ENCODE assay signal across 33 cellular contexts in the genomic region with DNA sequence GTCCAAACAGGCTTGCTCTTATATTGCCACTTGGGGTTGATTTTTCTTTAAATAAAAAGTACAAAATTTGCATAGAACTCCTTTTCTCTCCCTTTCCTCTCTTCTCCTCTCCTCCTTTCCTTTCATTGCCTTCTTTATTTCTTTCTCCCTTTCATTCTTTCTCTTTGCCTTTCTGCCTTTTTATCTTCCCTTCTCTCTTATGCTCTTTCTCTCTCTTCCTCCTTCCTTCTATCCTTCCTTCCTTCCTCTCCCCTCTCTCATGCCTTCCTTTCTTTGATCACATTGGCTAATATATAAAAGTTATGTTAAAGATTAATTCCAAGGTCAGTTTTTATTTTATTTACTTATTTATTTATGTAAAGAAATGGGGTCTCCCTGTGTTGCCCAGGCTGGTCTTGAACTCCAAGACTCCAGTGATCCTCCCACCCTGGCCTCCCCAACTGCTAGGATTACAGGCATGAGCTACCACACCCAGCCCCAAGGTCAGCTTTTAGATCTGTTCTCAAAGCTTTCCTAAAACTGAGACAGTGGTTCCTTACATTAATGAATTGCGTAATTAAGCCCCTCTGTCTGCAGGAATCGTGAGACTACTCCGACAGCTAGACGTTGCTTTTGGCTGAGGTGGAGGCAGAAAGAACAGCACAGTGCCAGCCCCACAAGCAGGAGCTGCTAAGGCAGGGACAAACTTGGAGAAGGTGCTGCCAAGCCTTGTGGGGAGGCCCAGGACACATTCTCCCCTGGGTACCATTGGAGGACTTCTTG.
"Had no signal": no experiment of that assay in that cellular context is flagged by ENCODE, and none has a peak within 500 bp of the region (broad histone marks: within the 10 kb centered on the region; RNA-seq: fewer than 3 reads in every experiment).

No MANE protein-coding gene starts in this region.

- H3K4me3 ChIP-seq: adrenal gland, body of pancreas, esophagus squamous epithelium, gastroesophageal sphincter had no signal

- H3K36me3 ChIP-seq: adrenal gland, esophagus squamous epithelium, gastroesophageal sphincter had no signal

- H3K27me3 ChIP-seq: adrenal gland, body of pancreas, esophagus squamous epithelium, gastroesophageal sphincter had no signal

- DNase-seq: activated CD4-positive, alpha-beta memory T cell treated with anti-CD3 and anti-CD28 coated beads, Interleukin-2, amount 10 ng/mL, durations not matched to agents 7 days and 5 days; activated CD4-positive, alpha-beta T cell treated with anti-CD3 and anti-CD28 coated beads for 1 hour; activated CD4-positive, alpha-beta T cell treated with anti-CD3 and anti-CD28 coated beads for 4 hours; activated CD4-positive, alpha-beta T cell treated with anti-CD3 and anti-CD28 coated beads, Interleukin-2, amount 10 ng/mL, durations not matched to agents 7 days and 5 days; activated CD4-positive, alpha-beta T cell treated with anti-CD3 and anti-CD28 coated beads, Interleukin-2, amount 50 U/mL, for 4 hours; activated effector memory CD4-positive, alpha-beta T cell treated with anti-CD3 and anti-CD28 coated beads, Interleukin-2, amount 50 U/mL, for 16 hours; activated naive CD4-positive, alpha-beta T cell treated with anti-CD3 and anti-CD28 coated beads for 36 hours; activated naive CD8-positive, alpha-beta T cell treated with anti-CD3 and anti-CD28 coated beads for 36 hours; activated naive CD8-positive, alpha-beta T cell treated with anti-CD3 and anti-CD28 coated beads, Interleukin-2, amount 50 U/mL, for 24 hours; activated T-cell treated with anti-CD3 and anti-CD28 coated beads, Interleukin-2, amount 50 U/mL, for 4 hours; adrenal gland; amygdala; aorta; body of pancreas; caudate nucleus; cortex of kidney; dermis blood vessel endothelial cell; effector CD4-positive, alpha-beta T cell; effector memory CD8-positive, alpha-beta T cell; esophagus squamous epithelium; foreskin melanocyte; T-helper 1 cell; T-helper 17 cell; T1000 had no signal

- H3K4me1 Mint-ChIP-seq: activated CD4-positive, alpha-beta memory T cell treated with anti-CD3 and anti-CD28 coated beads, Interleukin-2, amount 10 ng/mL, durations not matched to agents 7 days and 5 days; activated CD4-positive, alpha-beta T cell treated with anti-CD3 and anti-CD28 coated beads, Interleukin-2, amount 10 ng/mL, durations not matched to agents 7 days and 5 days; activated naive CD4-positive, alpha-beta T cell treated with anti-CD3 and anti-CD28 coated beads, Interleukin-2, amount 50 U/mL, for 24 hours; activated naive CD8-positive, alpha-beta T cell treated with anti-CD3 and anti-CD28 coated beads for 36 hours; activated naive CD8-positive, alpha-beta T cell treated with anti-CD3 and anti-CD28 coated beads, Interleukin-2, amount 50 U/mL, for 24 hours had no signal

- FAIRE-seq: colon, endothelial cell of umbilical vein had no signal

- H3K9me3 ChIP-seq: adrenal gland, body of pancreas, esophagus squamous epithelium, gastroesophageal sphincter had no signal

- H3K27ac ChIP-seq: adrenal gland, body of pancreas, epithelial cell of prostate, esophagus squamous epithelium, gastroesophageal sphincter, VCaP had no signal

- H3K9me3 Mint-ChIP-seq: activated CD4-positive, alpha-beta memory T cell treated with anti-CD3 and anti-CD28 coated beads, Interleukin-2, amount 10 ng/mL, durations not matched to agents 7 days and 5 days; activated CD4-positive, alpha-beta T cell treated with anti-CD3 and anti-CD28 coated beads, Interleukin-2, amount 10 ng/mL, durations not matched to agents 7 days and 5 days; activated naive CD4-positive, alpha-beta T cell treated with anti-CD3 and anti-CD28 coated beads for 36 hours; activated naive CD4-positive, alpha-beta T cell treated with anti-CD3 and anti-CD28 coated beads, Interleukin-2, amount 50 U/mL, for 24 hours; activated naive CD8-positive, alpha-beta T cell treated with anti-CD3 and anti-CD28 coated beads for 36 hours; activated naive CD8-positive, alpha-beta T cell treated with anti-CD3 and anti-CD28 coated beads, Interleukin-2, amount 50 U/mL, for 24 hours; activated T-cell treated with anti-CD3 and anti-CD28 coated beads, Interleukin-2, amount 50 U/mL, for 4 hours; activated T-helper 2 cell treated with anti-CD3 and anti-CD28 coated beads, Interferon-gamma antibody, Interleukin-2, Interleukin-4, amounts not matched to agents 10 μg/mL and 5 μg/mL and 100 μg/mL, durations not matched to agents 14 hours and 24 hours and 36 hours; effector memory CD8-positive, alpha-beta T cell; T-helper 2 cell treated with Interferon-gamma antibody and Interleukin-4, amounts not matched to agents 5 μg/mL and 100 μg/mL, for 36 hours; WTC11 had no signal

- H3K27ac Mint-ChIP-seq: activated CD4-positive, alpha-beta memory T cell treated with anti-CD3 and anti-CD28 coated beads, Interleukin-2, amount 10 ng/mL, durations not matched to agents 7 days and 5 days; activated CD4-positive, alpha-beta T cell treated with anti-CD3 and anti-CD28 coated beads, Interleukin-2, amount 10 ng/mL, durations not matched to agents 7 days and 5 days; activated naive CD4-positive, alpha-beta T cell treated with anti-CD3 and anti-CD28 coated beads for 36 hours; activated naive CD4-positive, alpha-beta T cell treated with anti-CD3 and anti-CD28 coated beads, Interleukin-2, amount 50 U/mL, for 24 hours; activated naive CD8-positive, alpha-beta T cell treated with anti-CD3 and anti-CD28 coated beads for 36 hours; activated naive CD8-positive, alpha-beta T cell treated with anti-CD3 and anti-CD28 coated beads, Interleukin-2, amount 50 U/mL, for 24 hours; activated T-helper 2 cell treated with anti-CD3 and anti-CD28 coated beads, Interferon-gamma antibody, Interleukin-2, Interleukin-4, amounts not matched to agents 10 μg/mL and 5 μg/mL and 100 μg/mL, durations not matched to agents 14 hours and 24 hours and 36 hours; effector memory CD8-positive, alpha-beta T cell; T-helper 17 cell; T-helper 2 cell treated with Interferon-gamma antibody and Interleukin-4, amounts not matched to agents 5 μg/mL and 100 μg/mL, for 36 hours; WTC11 had no signal

- H3K4me3 Mint-ChIP-seq: activated CD4-positive, alpha-beta memory T cell treated with anti-CD3 and anti-CD28 coated beads, Interleukin-2, amount 10 ng/mL, durations not matched to agents 7 days and 5 days; activated CD4-positive, alpha-beta T cell treated with anti-CD3 and anti-CD28 coated beads, Interleukin-2, amount 10 ng/mL, durations not matched to agents 7 days and 5 days; activated naive CD4-positive, alpha-beta T cell treated with anti-CD3 and anti-CD28 coated beads for 36 hours; activated naive CD4-positive, alpha-beta T cell treated with anti-CD3 and anti-CD28 coated beads, Interleukin-2, amount 50 U/mL, for 24 hours; activated naive CD8-positive, alpha-beta T cell treated with anti-CD3 and anti-CD28 coated beads for 36 hours; activated naive CD8-positive, alpha-beta T cell treated with anti-CD3 and anti-CD28 coated beads, Interleukin-2, amount 50 U/mL, for 24 hours; activated T-cell treated with anti-CD3 and anti-CD28 coated beads, Interleukin-2, amount 50 U/mL, for 4 hours; effector memory CD8-positive, alpha-beta T cell; T-helper 17 cell; T-helper 2 cell treated with Interferon-gamma antibody and Interleukin-4, amounts not matched to agents 5 μg/mL and 100 μg/mL, for 36 hours; WTC11 had no signal

- ATAC-seq: activated naive CD8-positive, alpha-beta T cell treated with anti-CD3 and anti-CD28 coated beads, Interleukin-2, amount 50 U/mL, for 24 hours; activated T-cell treated with anti-CD3 and anti-CD28 coated beads, Interleukin-2, amount 50 U/mL, for 4 hours; body of pancreas; effector memory CD8-positive, alpha-beta T cell; gastroesophageal sphincter; T-helper 17 cell; WTC11 had no signal

- H3K4me1 ChIP-seq: adrenal gland, body of pancreas had no signal

- H3K36me3 Mint-ChIP-seq: activated naive CD4-positive, alpha-beta T cell treated with anti-CD3 and anti-CD28 coated beads, Interleukin-2, amount 50 U/mL, for 24 hours; activated naive CD8-positive, alpha-beta T cell treated with anti-CD3 and anti-CD28 coated beads for 36 hours; WTC11 had no signal
